Comparison of ENCODE assay signal across 44 cellular contexts in the genomic region with DNA sequence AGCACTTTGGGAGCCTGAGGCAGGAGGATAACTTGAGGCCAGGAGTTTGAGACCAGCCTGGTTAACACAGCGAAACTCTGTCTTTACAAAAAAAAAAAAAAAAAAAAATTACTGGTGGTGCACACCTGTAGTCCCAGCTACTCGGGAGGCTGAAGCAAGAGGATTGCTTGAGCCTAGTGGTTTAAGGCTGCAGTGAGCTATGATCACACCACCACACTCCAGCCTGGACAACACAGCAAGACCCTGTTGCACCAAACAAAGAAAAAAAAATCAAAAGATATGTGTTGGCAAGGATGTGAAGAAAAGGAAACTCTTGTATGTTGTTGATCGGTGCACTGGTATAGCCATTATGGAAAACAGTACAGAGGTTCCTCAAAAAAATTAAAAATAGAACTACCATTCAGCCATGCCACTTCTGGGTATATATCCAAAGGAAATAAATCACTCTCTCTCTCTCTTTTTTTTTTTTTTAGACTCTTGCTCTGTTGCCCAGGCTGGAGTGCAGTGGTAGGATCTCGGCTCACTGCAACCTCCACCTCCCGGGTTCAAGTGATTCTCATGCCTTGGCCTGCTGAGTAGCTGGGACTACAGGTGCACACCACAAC. TPM values are rescaled to one million over a fixed set of nuclear protein-coding genes. Genes with fewer than 3 reads are reported as not detected.
"Had no signal": no experiment of that assay in that cellular context is flagged by ENCODE, and none has a peak within 500 bp of the region (broad histone marks: within the 10 kb centered on the region; RNA-seq: fewer than 3 reads in every experiment).

No MANE protein-coding gene starts in this region.

- FAIRE-seq: astrocyte, bronchial epithelial cell had no signal

- DNase-seq: activated effector memory CD4-positive, alpha-beta T cell treated with anti-CD3 and anti-CD28 coated beads, Interleukin-2, amount 50 U/mL, for 16 hours; activated effector memory CD4-positive, alpha-beta T cell treated with Interleukin-2 at 50 U/mL for 16 hours; activated gamma-delta T cell; activated gamma-delta T cell treated with Interleukin-2 at 50 U/mL for 16 hours; activated naive CD4-positive, alpha-beta T cell; activated naive CD4-positive, alpha-beta T cell treated with anti-CD3 and anti-CD28 coated beads for 36 hours; activated naive CD4-positive, alpha-beta T cell treated with anti-CD3 and anti-CD28 coated beads, Interleukin-2, amount 10 ng/mL, durations not matched to agents 7 days and 5 days; activated naive CD4-positive, alpha-beta T cell treated with anti-CD3 and anti-CD28 coated beads, Interleukin-2, amount 50 U/mL, for 16 hours; activated naive CD4-positive, alpha-beta T cell treated with Interleukin-2 at 50 U/mL for 16 hours; activated naive CD8-positive, alpha-beta T cell treated with anti-CD3 and anti-CD28 coated beads for 36 hours; activated naive CD8-positive, alpha-beta T cell treated with anti-CD3 and anti-CD28 coated beads, Interleukin-2, amount 10 ng/mL, durations not matched to agents 7 days and 5 days; activated naive CD8-positive, alpha-beta T cell treated with anti-CD3 and anti-CD28 coated beads, Interleukin-2, amount 50 U/mL, for 24 hours; activated T-cell treated with anti-CD3 and anti-CD28 coated beads, Interleukin-2, amount 50 U/mL, for 1 hour; activated T-cell treated with anti-CD3 and anti-CD28 coated beads, Interleukin-2, amount 50 U/mL, for 24 hours; activated T-cell treated with anti-CD3 and anti-CD28 coated beads, Interleukin-2, amount 50 U/mL, for 4 hours; activated T-cell treated with anti-CD3 and anti-CD28 coated beads, Interleukin-2, amount 50 U/mL, for 48 hours; activated T-cell treated with anti-CD3 and anti-CD28 coated beads, Interleukin-2, amount 50 U/mL, for 72 hours; adrenal gland; amniotic stem cell; amygdala; anterior cingulate cortex; aorta; body of pancreas; brain microvascular endothelial cell; caudate nucleus; central memory CD4-positive, alpha-beta T cell; cerebellar nuclear complex had no signal

- H3K36me3 Mint-ChIP-seq: activated naive CD4-positive, alpha-beta T cell treated with anti-CD3 and anti-CD28 coated beads, Interleukin-2, amount 10 ng/mL, durations not matched to agents 7 days and 5 days; activated naive CD4-positive, alpha-beta T cell treated with anti-CD3 and anti-CD28 coated beads, Interleukin-2, amount 50 U/mL, for 24 hours; activated naive CD4-positive, alpha-beta T cell treated with anti-CD3 and anti-CD28 coated beads, Interleukin-2, amount 50 U/mL, for 72 hours; activated naive CD8-positive, alpha-beta T cell; activated naive CD8-positive, alpha-beta T cell treated with anti-CD3 and anti-CD28 coated beads for 36 hours; activated naive CD8-positive, alpha-beta T cell treated with anti-CD3 and anti-CD28 coated beads, Interleukin-2, amount 10 ng/mL, durations not matched to agents 7 days and 5 days had no signal

- H3K4me3 Mint-ChIP-seq: activated naive CD4-positive, alpha-beta T cell treated with anti-CD3 and anti-CD28 coated beads for 36 hours; activated naive CD4-positive, alpha-beta T cell treated with anti-CD3 and anti-CD28 coated beads, Interleukin-2, amount 10 ng/mL, durations not matched to agents 7 days and 5 days; activated naive CD4-positive, alpha-beta T cell treated with anti-CD3 and anti-CD28 coated beads, Interleukin-2, amount 50 U/mL, for 24 hours; activated naive CD8-positive, alpha-beta T cell; activated naive CD8-positive, alpha-beta T cell treated with anti-CD3 and anti-CD28 coated beads for 36 hours; activated naive CD8-positive, alpha-beta T cell treated with anti-CD3 and anti-CD28 coated beads, Interleukin-2, amount 10 ng/mL, durations not matched to agents 7 days and 5 days; activated naive CD8-positive, alpha-beta T cell treated with anti-CD3 and anti-CD28 coated beads, Interleukin-2, amount 50 U/mL, for 24 hours; activated T-cell treated with anti-CD3 and anti-CD28 coated beads, Interleukin-2, amount 50 U/mL, for 24 hours; activated T-cell treated with anti-CD3 and anti-CD28 coated beads, Interleukin-2, amount 50 U/mL, for 4 hours; activated T-cell treated with anti-CD3 and anti-CD28 coated beads, Interleukin-2, amount 50 U/mL, for 72 hours; activated T-helper 1 cell treated with anti-CD3 and anti-CD28 coated beads, Interleukin-12 subunit alpha, Interleukin-12 subunit beta, Interleukin-2, Interleukin-4 antibody, amounts not matched to agents 30 ng/mL and 10 ng/mL and 1 ng/mL, durations not matched to agents 14 hours and 24 hours and 36 hours; activated T-helper 17 cell treated with anti-CD3 and anti-CD28 coated beads, Interleukin-2, amount 50 U/mL, for 72 hours; brain; central memory CD8-positive, alpha-beta T cell had no signal

- H3K36me3 ChIP-seq: adrenal gland, ascending aorta, brain microvascular endothelial cell, breast epithelium, cardiac muscle cell had no signal

- H3K4me1 Mint-ChIP-seq: activated naive CD4-positive, alpha-beta T cell treated with anti-CD3 and anti-CD28 coated beads, Interleukin-2, amount 10 ng/mL, durations not matched to agents 7 days and 5 days; activated naive CD4-positive, alpha-beta T cell treated with anti-CD3 and anti-CD28 coated beads, Interleukin-2, amount 50 U/mL, for 24 hours; activated naive CD8-positive, alpha-beta T cell treated with anti-CD3 and anti-CD28 coated beads for 36 hours; activated naive CD8-positive, alpha-beta T cell treated with anti-CD3 and anti-CD28 coated beads, Interleukin-2, amount 10 ng/mL, durations not matched to agents 7 days and 5 days; activated naive CD8-positive, alpha-beta T cell treated with anti-CD3 and anti-CD28 coated beads, Interleukin-2, amount 50 U/mL, for 24 hours; activated T-helper 17 cell treated with anti-CD3 and anti-CD28 coated beads, Interleukin-2, amount 50 U/mL, for 72 hours; central memory CD8-positive, alpha-beta T cell had no signal

- ATAC-seq: activated naive CD4-positive, alpha-beta T cell treated with anti-CD3 and anti-CD28 coated beads, Interleukin-2, amount 50 U/mL, for 72 hours; activated naive CD8-positive, alpha-beta T cell treated with anti-CD3 and anti-CD28 coated beads, Interleukin-2, amount 50 U/mL, for 24 hours; activated T-cell treated with anti-CD3 and anti-CD28 coated beads, Interleukin-2, amount 50 U/mL, for 4 hours; activated T-cell treated with anti-CD3 and anti-CD28 coated beads, Interleukin-2, amount 50 U/mL, for 72 hours; activated T-helper 17 cell treated with anti-CD3 and anti-CD28 coated beads, Interleukin-2, amount 50 U/mL, for 72 hours; body of pancreas had no signal

- H3K9me3 ChIP-seq: adrenal gland, ascending aorta, body of pancreas, breast epithelium had no signal

- H3K27me3 Mint-ChIP-seq: activated naive CD4-positive, alpha-beta T cell treated with anti-CD3 and anti-CD28 coated beads, Interleukin-2, amount 10 ng/mL, durations not matched to agents 7 days and 5 days; activated naive CD8-positive, alpha-beta T cell; activated naive CD8-positive, alpha-beta T cell treated with anti-CD3 and anti-CD28 coated beads, Interleukin-2, amount 10 ng/mL, durations not matched to agents 7 days and 5 days; activated naive CD8-positive, alpha-beta T cell treated with anti-CD3 and anti-CD28 coated beads, Interleukin-2, amount 50 U/mL, for 24 hours; central memory CD8-positive, alpha-beta T cell had no signal

- H3K27me3 ChIP-seq: adrenal gland, ascending aorta, body of pancreas, brain microvascular endothelial cell, breast epithelium, cardiac muscle cell had no signal

- H3K27ac Mint-ChIP-seq: activated naive CD4-positive, alpha-beta T cell treated with anti-CD3 and anti-CD28 coated beads for 36 hours; activated naive CD4-positive, alpha-beta T cell treated with anti-CD3 and anti-CD28 coated beads, Interleukin-2, amount 10 ng/mL, durations not matched to agents 7 days and 5 days; activated naive CD4-positive, alpha-beta T cell treated with anti-CD3 and anti-CD28 coated beads, Interleukin-2, amount 50 U/mL, for 24 hours; activated naive CD4-positive, alpha-beta T cell treated with anti-CD3 and anti-CD28 coated beads, Interleukin-2, amount 50 U/mL, for 72 hours; activated naive CD8-positive, alpha-beta T cell; activated naive CD8-positive, alpha-beta T cell treated with anti-CD3 and anti-CD28 coated beads for 36 hours; activated naive CD8-positive, alpha-beta T cell treated with anti-CD3 and anti-CD28 coated beads, Interleukin-2, amount 10 ng/mL, durations not matched to agents 7 days and 5 days; activated naive CD8-positive, alpha-beta T cell treated with anti-CD3 and anti-CD28 coated beads, Interleukin-2, amount 50 U/mL, for 24 hours; activated T-cell treated with anti-CD3 and anti-CD28 coated beads, Interleukin-2, amount 50 U/mL, for 24 hours; activated T-cell treated with anti-CD3 and anti-CD28 coated beads, Interleukin-2, amount 50 U/mL, for 72 hours; activated T-helper 1 cell treated with anti-CD3 and anti-CD28 coated beads, Interleukin-12 subunit alpha, Interleukin-12 subunit beta, Interleukin-2, Interleukin-4 antibody, amounts not matched to agents 30 ng/mL and 10 ng/mL and 1 ng/mL, durations not matched to agents 14 hours and 24 hours and 36 hours; activated T-helper 17 cell treated with anti-CD3 and anti-CD28 coated beads, Interleukin-2, amount 50 U/mL, for 72 hours; activated T-helper 2 cell treated with anti-CD3 and anti-CD28 coated beads, Interferon-gamma antibody, Interleukin-2, Interleukin-4, amounts not matched to agents 10 μg/mL and 5 μg/mL and 100 μg/mL, durations not matched to agents 14 hours and 24 hours and 36 hours; brain had no signal

- H3K4me1 ChIP-seq: breast epithelium had no signal

- H3K4me3 ChIP-seq: adrenal gland, ascending aorta, body of pancreas, breast epithelium, cardiac muscle cell had no signal

- H3K9me3 Mint-ChIP-seq: activated naive CD4-positive, alpha-beta T cell treated with anti-CD3 and anti-CD28 coated beads for 36 hours; activated naive CD4-positive, alpha-beta T cell treated with anti-CD3 and anti-CD28 coated beads, Interleukin-2, amount 10 ng/mL, durations not matched to agents 7 days and 5 days; activated naive CD4-positive, alpha-beta T cell treated with anti-CD3 and anti-CD28 coated beads, Interleukin-2, amount 50 U/mL, for 24 hours; activated naive CD4-positive, alpha-beta T cell treated with anti-CD3 and anti-CD28 coated beads, Interleukin-2, amount 50 U/mL, for 72 hours; activated naive CD8-positive, alpha-beta T cell treated with anti-CD3 and anti-CD28 coated beads for 36 hours; activated naive CD8-positive, alpha-beta T cell treated with anti-CD3 and anti-CD28 coated beads, Interleukin-2, amount 10 ng/mL, durations not matched to agents 7 days and 5 days; activated naive CD8-positive, alpha-beta T cell treated with anti-CD3 and anti-CD28 coated beads, Interleukin-2, amount 50 U/mL, for 24 hours; activated T-cell treated with anti-CD3 and anti-CD28 coated beads, Interleukin-2, amount 50 U/mL, for 24 hours; activated T-cell treated with anti-CD3 and anti-CD28 coated beads, Interleukin-2, amount 50 U/mL, for 4 hours; activated T-cell treated with anti-CD3 and anti-CD28 coated beads, Interleukin-2, amount 50 U/mL, for 72 hours; activated T-helper 1 cell treated with anti-CD3 and anti-CD28 coated beads, Interleukin-12 subunit alpha, Interleukin-12 subunit beta, Interleukin-2, Interleukin-4 antibody, amounts not matched to agents 30 ng/mL and 10 ng/mL and 1 ng/mL, durations not matched to agents 14 hours and 24 hours and 36 hours; activated T-helper 17 cell treated with anti-CD3 and anti-CD28 coated beads, Interleukin-2, amount 50 U/mL, for 72 hours; activated T-helper 2 cell treated with anti-CD3 and anti-CD28 coated beads, Interferon-gamma antibody, Interleukin-2, Interleukin-4, amounts not matched to agents 10 μg/mL and 5 μg/mL and 100 μg/mL, durations not matched to agents 14 hours and 24 hours and 36 hours; central memory CD8-positive, alpha-beta T cell had no signal

- H3K27ac ChIP-seq: adrenal gland, ascending aorta, body of pancreas, brain microvascular endothelial cell, breast epithelium, cardiac muscle cell had no signal

RNA-seq across cellular contexts. Expression of a gene that starts 15.2 kb away (rescaled TPM):
- total RNA-seq: activated naive CD4-positive, alpha-beta T cell treated with anti-CD3 and anti-CD28 coated beads for 36 hours; activated naive CD8-positive, alpha-beta T cell treated with anti-CD3 and anti-CD28 coated beads for 36 hours; activated naive CD8-positive, alpha-beta T cell treated with anti-CD3 and anti-CD28 coated beads, Interleukin-2, amount 10 ng/mL, durations not matched to agents 7 days and 5 days; activated T-helper 1 cell treated with anti-CD3 and anti-CD28 coated beads, Interleukin-12 subunit alpha, Interleukin-12 subunit beta, Interleukin-2, Interleukin-4 antibody, amounts not matched to agents 30 ng/mL and 10 ng/mL and 1 ng/mL, durations not matched to agents 14 hours and 24 hours and 36 hours; activated T-helper 2 cell treated with anti-CD3 and anti-CD28 coated beads, Interferon-gamma antibody, Interleukin-2, Interleukin-4, amounts not matched to agents 10 μg/mL and 5 μg/mL and 100 μg/mL, durations not matched to agents 14 hours and 24 hours and 36 hours had no signal

RNA-seq across cellular contexts. Expression of a gene that starts 33.3 kb away (rescaled TPM):
- total RNA-seq: activated naive CD4-positive, alpha-beta T cell treated with anti-CD3 and anti-CD28 coated beads for 36 hours; activated naive CD4-positive, alpha-beta T cell treated with anti-CD3 and anti-CD28 coated beads, Interleukin-2, amount 50 U/mL, for 72 hours; activated naive CD8-positive, alpha-beta T cell treated with anti-CD3 and anti-CD28 coated beads for 36 hours; activated naive CD8-positive, alpha-beta T cell treated with anti-CD3 and anti-CD28 coated beads, Interleukin-2, amount 10 ng/mL, durations not matched to agents 7 days and 5 days; activated T-cell treated with anti-CD3 and anti-CD28 coated beads, Interleukin-2, amount 50 U/mL, for 4 hours; activated T-cell treated with anti-CD3 and anti-CD28 coated beads, Interleukin-2, amount 50 U/mL, for 72 hours; activated T-helper 1 cell treated with anti-CD3 and anti-CD28 coated beads, Interleukin-12 subunit alpha, Interleukin-12 subunit beta, Interleukin-2, Interleukin-4 antibody, amounts not matched to agents 30 ng/mL and 10 ng/mL and 1 ng/mL, durations not matched to agents 14 hours and 24 hours and 36 hours; activated T-helper 17 cell treated with anti-CD3 and anti-CD28 coated beads, Interleukin-2, amount 50 U/mL, for 72 hours; activated T-helper 2 cell treated with anti-CD3 and anti-CD28 coated beads, Interferon-gamma antibody, Interleukin-2, Interleukin-4, amounts not matched to agents 10 μg/mL and 5 μg/mL and 100 μg/mL, durations not matched to agents 14 hours and 24 hours and 36 hours; adrenal gland; aorta; ascending aorta; astrocyte; body of pancreas; breast epithelium; bronchial epithelial cell; cardiac muscle cell; cardiac septum; cerebellum; chondrocyte had no signal
- polyA plus RNA-seq: adipose tissue, adrenal gland, aorta, cardiac muscle cell had no signal
